ENCODE assay signal across 19 cellular contexts in the genomic region with DNA sequence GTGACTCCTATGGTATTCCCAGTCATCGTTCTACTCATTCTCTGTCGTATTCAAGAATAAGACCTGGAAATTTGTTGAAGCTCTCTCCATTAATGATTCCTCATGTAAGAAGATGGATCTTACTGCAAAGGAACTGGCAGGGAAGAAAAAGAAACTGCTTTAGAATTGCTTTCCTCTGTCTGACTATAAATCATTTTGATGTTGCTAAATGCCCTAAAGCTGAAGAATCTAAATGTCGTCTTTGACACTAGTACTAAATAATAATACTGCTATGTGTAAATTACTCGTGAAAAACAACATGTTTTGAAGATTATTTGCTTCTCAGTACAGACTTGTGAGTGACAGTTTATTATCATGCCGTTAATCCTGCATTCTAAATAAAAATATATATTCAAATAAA. TPM values are rescaled to one million over a fixed set of nuclear protein-coding genes. Genes with fewer than 3 reads are reported as not detected.
A peak's percentile ranks its signal among the peaks of the same experiment; 100 is the strongest.
DNase-seq lines count a peak whose midpoint lies in the region; ATAC-seq, FAIRE-seq and TF ChIP-seq lines count a peak whose summit lies in the region.
"Had no signal": no experiment of that assay in that cellular context is flagged by ENCODE, and none has a peak within 500 bp of the region (broad histone marks: within the 10 kb centered on the region; RNA-seq: fewer than 3 reads in every experiment).

No MANE protein-coding gene starts in this region.

- POLR2A ChIA-PET in HEK293T (lab: Yijun Ruan, JAX), result no interaction called here

- no peak for DNase-seq in HEK293T (ENCODE audit: extremely low spot score)
- peak; percentile 43 for DNase-seq in fibroblast of villous mesenchyme (ENCODE audit: low read depth)
- no peak for DNase-seq in thoracic aorta (ENCODE audit: low spot score)
- DNase-seq in activated CD8-positive, alpha-beta memory T cell treated with anti-CD3 and anti-CD28 coated beads, Interleukin-2, amount 10 ng/mL, durations not matched to agents 7 days and 5 days, result no peak
- no peak for DNase-seq in mesothelial cell of epicardium (ENCODE audit: low spot score in 2 of 2, unreplicated experiment in 2 of 2)
- no peak for DNase-seq in kidney
- DNase-seq: ACHN; C1 segment of cervical spinal cord; CD4-positive, alpha-beta T cell; DMS79; GM23248 had no signal

- H3K36me3 Mint-ChIP-seq in nephron (ENCODE audit: low read depth), result no peaks in the 10 kb centered on the region
- no peaks in the 10 kb centered on the region for H3K36me3 Mint-ChIP-seq in activated CD8-positive, alpha-beta memory T cell treated with anti-CD3 and anti-CD28 coated beads, Interleukin-2, amount 10 ng/mL, durations not matched to agents 7 days and 5 days
- H3K36me3 Mint-ChIP-seq in mesothelial cell of epicardium, result no peaks in the 10 kb centered on the region

- no peak for FAIRE-seq in kidney (lab: Jason Lieb, UNC)
- FAIRE-seq: GM12878, GM18507, H54, HTR-8/SVneo had no signal

- H3K27ac Mint-ChIP-seq in nephron (peak overlapping the region; percentile 36 to 66 (median 45)), mesothelial cell of epicardium (no peak overlapping the region)
- H3K27ac Mint-ChIP-seq in activated CD8-positive, alpha-beta memory T cell treated with anti-CD3 and anti-CD28 coated beads, Interleukin-2, amount 10 ng/mL, durations not matched to agents 7 days and 5 days, result no peak overlapping the region
- H3K27ac Mint-ChIP-seq: B cell; CD4-positive, alpha-beta T cell had no signal

- no peaks in the 10 kb centered on the region for H3K27me3 ChIP-seq in thoracic aorta (replicated peaks; ENCODE audit: insufficient read depth)

- H3K4me3 ChIP-seq in fibroblast of villous mesenchyme (ENCODE audit: low read depth, low read length) (no peak overlapping the region), thoracic aorta (no peak overlapping the region), kidney (ENCODE audit: low read length in 2 of 2) (no peak overlapping the region)
- H3K4me3 ChIP-seq: GM12878, GM23248 had no signal

- H3K4me3 Mint-ChIP-seq in nephron (no peak overlapping the region), mesothelial cell of epicardium (no peak overlapping the region)
- no peak overlapping the region for H3K4me3 Mint-ChIP-seq in activated CD8-positive, alpha-beta memory T cell treated with anti-CD3 and anti-CD28 coated beads, Interleukin-2, amount 10 ng/mL, durations not matched to agents 7 days and 5 days
- H3K4me3 Mint-ChIP-seq: B cell; CD4-positive, alpha-beta T cell had no signal

- peak overlapping the region; percentile 65 to 68 for H3K27ac ChIP-seq in thoracic aorta
- no peak overlapping the region for H3K27ac ChIP-seq in kidney (ENCODE audit: low read depth in 2 of 2, low read length in 2 of 2)
- H3K27ac ChIP-seq: GM23248 had no signal

- H3K9me3 Mint-ChIP-seq in nephron (no peaks in the 10 kb centered on the region), mesothelial cell of epicardium (no peaks in the 10 kb centered on the region)
- no peaks in the 10 kb centered on the region for H3K9me3 Mint-ChIP-seq in activated CD8-positive, alpha-beta memory T cell treated with anti-CD3 and anti-CD28 coated beads, Interleukin-2, amount 10 ng/mL, durations not matched to agents 7 days and 5 days (ENCODE audit: low read depth)
- H3K9me3 Mint-ChIP-seq: CD4-positive, alpha-beta T cell had no signal

- H3K9ac ChIP-seq in kidney (ENCODE audit: low read length in 2 of 2), result no peak overlapping the region
- H3K9ac ChIP-seq: GM23248 had no signal

- H3K27me3 Mint-ChIP-seq in nephron (ENCODE audit: low read depth) (no peaks in the 10 kb centered on the region), mesothelial cell of epicardium (ENCODE audit: low read depth) (peaks cover 28% of the 10 kb centered on the region)
- peaks cover 2% of the 10 kb centered on the region for H3K27me3 Mint-ChIP-seq in activated CD8-positive, alpha-beta memory T cell treated with anti-CD3 and anti-CD28 coated beads, Interleukin-2, amount 10 ng/mL, durations not matched to agents 7 days and 5 days
- H3K27me3 Mint-ChIP-seq: B cell had no signal

- H3K4me1 ChIP-seq in thoracic aorta (ENCODE audit: control insufficient read depth in 1 of 2, low read depth in 2 of 2), result peaks cover 10 to 37% of the 10 kb centered on the region in 2 donors
- peaks cover 8 to 11% of the 10 kb centered on the region in 2 donors for H3K4me1 ChIP-seq in kidney (ENCODE audit: control insufficient read depth in 1 of 2, insufficient read depth in 1 of 2, low read depth in 1 of 2, low read length in 2 of 2)

- no peaks in the 10 kb centered on the region for H3K9me3 ChIP-seq in thoracic aorta
- H3K9me3 ChIP-seq in kidney (ENCODE audit: control insufficient read depth in 1 of 2, low read length in 2 of 2), result no peaks in the 10 kb centered on the region

- H3K4me1 Mint-ChIP-seq in nephron, result peaks cover 68% of the 10 kb centered on the region
- H3K4me1 Mint-ChIP-seq in activated CD8-positive, alpha-beta memory T cell treated with anti-CD3 and anti-CD28 coated beads, Interleukin-2, amount 10 ng/mL, durations not matched to agents 7 days and 5 days, result no peaks in the 10 kb centered on the region
- peaks cover 23% of the 10 kb centered on the region for H3K4me1 Mint-ChIP-seq in mesothelial cell of epicardium
- H3K4me1 Mint-ChIP-seq: B cell had no signal

- H3K36me3 ChIP-seq in thoracic aorta (no peaks in the 10 kb centered on the region), kidney (ENCODE audit: control insufficient read depth in 1 of 2, insufficient read depth in 2 of 2, low read length in 2 of 2) (no peaks in the 10 kb centered on the region)

- CTCF ChIA-PET in HEK293T (lab: Yijun Ruan, JAX), result interaction anchor here (1.5 kb wide), 1 partner anchor 74 kb away, joined by 3 read pairs; no protein-coding TSS in a partner anchor
- CTCF ChIA-PET in activated CD8-positive, alpha-beta memory T cell treated with anti-CD3 and anti-CD28 coated beads, Interleukin-2, amount 10 ng/mL, durations not matched to agents 7 days and 5 days (lab: Charles Lee), result no interaction called here

- ATAC-seq in thoracic aorta (ENCODE audit: insufficient number of reproducible peaks, low FRiP score, low read depth), result no peak
- ATAC-seq in GM21786 (IDR thresholded peaks at IDR 0.05; ENCODE audit: unreplicated experiment), result no peak
- no peak for ATAC-seq in activated CD8-positive, alpha-beta memory T cell treated with anti-CD3 and anti-CD28 coated beads, Interleukin-2, amount 10 ng/mL, durations not matched to agents 7 days and 5 days
- ATAC-seq: GM12878, HCT116 had no signal

- intact Hi-C loops in kidney (cut with DNase I), result no loop called here

- TF ChIP-seq CTCF in fibroblast of villous mesenchyme (IDR thresholded peaks at IDR 0.05; ENCODE audit: insufficient read depth, low read depth, low read length) (no peak), nephron (IDR thresholded peaks at IDR 0.05; ENCODE audit: unreplicated experiment in 3 of 3) (no peak), thoracic aorta (IDR thresholded peaks at IDR 0.05) (no peak), mesothelial cell of epicardium (IDR thresholded peaks at IDR 0.05; ENCODE audit: unreplicated experiment) (no peak), kidney (IDR thresholded peaks at IDR 0.05; ENCODE audit: borderline replicate concordance, extremely low read depth, insufficient read depth) (no peak)

TF ChIP-seq in HEK293T, 16 proteins besides CTCF, POLR2A, EP300 and RAD21:
- TF ChIP-seq, protein P1, sequence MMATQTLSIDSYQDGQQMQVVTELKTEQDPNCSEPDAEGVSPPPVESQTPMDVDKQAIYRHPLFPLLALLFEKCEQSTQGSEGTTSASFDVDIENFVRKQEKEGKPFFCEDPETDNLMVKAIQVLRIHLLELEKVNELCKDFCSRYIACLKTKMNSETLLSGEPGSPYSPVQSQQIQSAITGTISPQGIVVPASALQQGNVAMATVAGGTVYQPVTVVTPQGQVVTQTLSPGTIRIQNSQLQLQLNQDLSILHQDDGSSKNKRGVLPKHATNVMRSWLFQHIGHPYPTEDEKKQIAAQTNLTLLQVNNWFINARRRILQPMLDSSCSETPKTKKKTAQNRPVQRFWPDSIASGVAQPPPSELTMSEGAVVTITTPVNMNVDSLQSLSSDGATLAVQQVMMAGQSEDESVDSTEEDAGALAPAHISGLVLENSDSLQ (IDR thresholded peaks at IDR 0.05), result peak; percentile 81
- no peak for TF ChIP-seq ELF4 (IDR thresholded peaks at IDR 0.05)

RNA-seq across cellular contexts. Expression of a gene that starts 20.5 kb away (rescaled TPM):
- total RNA-seq in fibroblast of villous mesenchyme, result 21.9 and 31.5 TPM in 2 replicates
- total RNA-seq in thoracic aorta, result 10 to 100 TPM; 90.4 to 97.2 TPM
- 10 to 100 TPM in 1 of 2 experiments, 1 to 10 TPM in 1; 9.1 to 14.8 TPM for total RNA-seq in activated CD8-positive, alpha-beta memory T cell treated with anti-CD3 and anti-CD28 coated beads, Interleukin-2, amount 10 ng/mL, durations not matched to agents 7 days and 5 days
- 23.9 to 25.7 TPM (median 24.9 TPM) in 3 replicates for total RNA-seq in mesothelial cell of epicardium
- total RNA-seq in kidney, result 52.8 TPM
- polyA plus RNA-seq in kidney (ENCODE audit: insufficient read depth, low read depth, low replicate concordance), result 27.1 TPM

Comparison
In these comparisons a context has a peak if more than half of its experiments do, and no peak if none do; other contexts are left out.
1. H3K27ac Mint-ChIP-seq: peak in nephron (3 of 3); none in activated CD8-positive, alpha-beta memory T cell treated with anti-CD3 and anti-CD28 coated beads, Interleukin-2, amount 10 ng/mL, durations not matched to agents 7 days and 5 days (single experiment) and mesothelial cell of epicardium (single experiment).
2. H3K27ac ChIP-seq: peak in thoracic aorta (2 of 2); none in kidney (0 of 2).